In genomic region chr14:105560047-105560669, GRCh38 we compare ENCODE assay signal across 8 cellular contexts. TPM values are rescaled to one million over a fixed set of nuclear protein-coding genes. Genes with fewer than 3 reads are reported as not detected.
DNase-seq lines count a peak whose midpoint lies in the region; ATAC-seq, FAIRE-seq and TF ChIP-seq lines count a peak whose summit lies in the region.
"Not testable (repeated sequence)": the region's sequence is repeated elsewhere in the genome, so short reads cannot be mapped to it uniquely, and the experiment has no call there.
"Had no signal": no experiment of that assay in that cellular context is flagged by ENCODE, and none has a peak within 500 bp of the region (broad histone marks: within the 10 kb centered on the region; RNA-seq: fewer than 3 reads in every experiment).

No MANE protein-coding gene starts in this region.

- not testable (repeated sequence) for TF ChIP-seq RAD21 in HCT116 (IDR thresholded peaks at IDR 0.05; ENCODE audit: low read depth); IMR-90 (IDR thresholded peaks at IDR 0.05; ENCODE audit: low read length)

- H2AK9ac ChIP-seq in IMR-90 (replicated peaks; ENCODE audit: low read depth, low read length, poor library complexity): not testable (repeated sequence)

- in situ Hi-C loops in IMR-90 (cut with MboI; ENCODE audit: low sequenced_read_pairs): not testable (repeated sequence)

- H2BK20ac ChIP-seq in IMR-90 (ENCODE audit: low read depth, low read length): not testable (repeated sequence)

- H3K27me3 Mint-ChIP-seq in activated T-cell treated with anti-CD3 and anti-CD28 coated beads, Interleukin-2, amount 50 U/mL, for 4 hours (ENCODE audit: low read depth): not testable (repeated sequence)

- CTCF ChIA-PET in HCT116 (lab: Charles Lee); IMR-90 (lab: Yijun Ruan, JAX): not testable (repeated sequence)

- H3K4me3 Mint-ChIP-seq in activated T-cell treated with anti-CD3 and anti-CD28 coated beads, Interleukin-2, amount 50 U/mL, for 4 hours: not testable (repeated sequence)

- not testable (repeated sequence) for H3K27me3 ChIP-seq in HCT116 (ENCODE audit: insufficient read depth, low read length); IMR-90 (ENCODE audit: control insufficient read depth, insufficient read depth, low read length)
- H3K27me3 ChIP-seq in left lung: peaks cover 0 to 17% of the 10 kb centered on the region in 2 donors

- not testable (repeated sequence) for TF ChIP-seq POLR2A in HCT116 (IDR thresholded peaks at IDR 0.05; ENCODE audit: borderline replicate concordance, extremely low read depth, insufficient read depth, insufficient read length); IMR-90 (IDR thresholded peaks at IDR 0.05; ENCODE audit: low read depth, low read length)

- TF ChIP-seq CTCF in HCT116 (IDR thresholded peaks at IDR 0.05 in 2 of 3, conservative IDR thresholded peaks at IDR 0.05 in 1 of 3; ENCODE audit: borderline replicate concordance in 1 of 3, insufficient read depth in 1 of 3, low read depth in 2 of 3, low read length in 2 of 3); IMR-90 (conservative IDR thresholded peaks at IDR 0.05; ENCODE audit: low read depth, low read length); left lung (IDR thresholded peaks at IDR 0.05): not testable (repeated sequence)

- not testable (repeated sequence) for H3K9me3 Mint-ChIP-seq in activated T-cell treated with anti-CD3 and anti-CD28 coated beads, Interleukin-2, amount 50 U/mL, for 4 hours

- not testable (repeated sequence) for H3K23ac ChIP-seq in IMR-90 (ENCODE audit: low read depth, low read length)

- intact Hi-C loops in HCT116 (cut with micrococcal nuclease): loop anchor here (10.0 kb wide), 1 partner anchor 125 kb away; no protein-coding TSS in a partner anchor
- intact Hi-C loops in IMR-90 (cut with micrococcal nuclease); left lung (cut with DNase I): not testable (repeated sequence)

- ATAC-seq in GM19438 (IDR thresholded peaks at IDR 0.05; ENCODE audit: low read depth, unreplicated experiment): peak; percentile 54
- peak; percentile 56 for ATAC-seq in HCT116
- ATAC-seq in HG03066 (IDR thresholded peaks at IDR 0.05; ENCODE audit: low read depth, unreplicated experiment): peak; percentile 53
- ATAC-seq in IMR-90 (ENCODE audit: low read depth): peak; percentile 40
- peak; percentile 45 to 55 for ATAC-seq in activated T-cell treated with anti-CD3 and anti-CD28 coated beads, Interleukin-2, amount 50 U/mL, for 4 hours
- ATAC-seq in left lung: peak; percentile 26

- H4K5ac ChIP-seq in IMR-90 (ENCODE audit: low read depth, low read length): not testable (repeated sequence)

- not testable (repeated sequence) for H3K79me1 ChIP-seq in IMR-90 (ENCODE audit: low read depth in 1 of 2, low read length in 2 of 2)

- H3K9ac ChIP-seq in HCT116 (ENCODE audit: low read length); IMR-90 (ENCODE audit: low read depth, low read length): not testable (repeated sequence)

- not testable (repeated sequence) for H4K91ac ChIP-seq in IMR-90 (ENCODE audit: insufficient read depth, low read depth, low read length)

- not testable (repeated sequence) for H3K4me3 ChIP-seq in HCT116 (replicated peaks in 1 of 2; ENCODE audit: low read depth in 1 of 2, low read length in 2 of 2); IMR-90 (ENCODE audit: insufficient read depth, low read depth, low read length); left lung

- not testable (repeated sequence) for H3K4me2 ChIP-seq in HCT116 (ENCODE audit: low read length); IMR-90 (ENCODE audit: low read depth, low read length)

- not testable (repeated sequence) for H3K4me1 Mint-ChIP-seq in activated T-cell treated with anti-CD3 and anti-CD28 coated beads, Interleukin-2, amount 50 U/mL, for 4 hours (ENCODE audit: low read depth)

- not testable (repeated sequence) for H2BK5ac ChIP-seq in IMR-90 (ENCODE audit: low read depth, low read length, poor library complexity, severe bottlenecking)

- H2AK5ac ChIP-seq in IMR-90 (ENCODE audit: low read depth, low read length): not testable (repeated sequence)

- not testable (repeated sequence) for H3K27ac ChIP-seq in HCT116 (ENCODE audit: low read depth, low read length); IMR-90 (ENCODE audit: insufficient read depth, low read length); left lung

- FAIRE-seq in GM18507 (lab: Jason Lieb, UNC): peak; percentile 99

- H3K9me3 ChIP-seq in HCT116 (ENCODE audit: control insufficient read depth in 1 of 2, insufficient read depth in 1 of 2, low read depth in 1 of 2, low read length in 2 of 2); IMR-90 (ENCODE audit: control insufficient read depth, insufficient read depth, low read length); left lung: not testable (repeated sequence)

- DNase-seq in GM18507 (ENCODE audit: extremely low spot score, insufficient read length, low read depth); HCT116 (ENCODE audit: low read depth, low spot score); IMR-90; activated T-cell treated with anti-CD3 and anti-CD28 coated beads, Interleukin-2, amount 50 U/mL, for 4 hours; left lung: not testable (repeated sequence)

- not testable (repeated sequence) for H4K8ac ChIP-seq in IMR-90 (ENCODE audit: low read depth in 2 of 2, low read length in 2 of 2)

- H3K36me3 Mint-ChIP-seq in activated T-cell treated with anti-CD3 and anti-CD28 coated beads, Interleukin-2, amount 50 U/mL, for 4 hours (ENCODE audit: insufficient read depth): not testable (repeated sequence)

- H3K4ac ChIP-seq in IMR-90 (ENCODE audit: low read depth, low read length): not testable (repeated sequence)

- not testable (repeated sequence) for H2BK15ac ChIP-seq in IMR-90 (ENCODE audit: low read depth, low read length)

- H3K18ac ChIP-seq in IMR-90 (ENCODE audit: low read depth, low read length): not testable (repeated sequence)

- H3K79me2 ChIP-seq in HCT116 (ENCODE audit: insufficient read depth, low read length): not testable (repeated sequence)

- H3K9me1 ChIP-seq in IMR-90 (ENCODE audit: insufficient read depth, low read length): not testable (repeated sequence)

- WGBS in IMR-90 (ENCODE audit: extremely low coverage in 2 of 2, insufficient read length in 1 of 2), 2 experiments: no CpG with 5 or more reads among the region's 27 CpGs

- not testable (repeated sequence) for H3K9me2 ChIP-seq in HCT116 (ENCODE audit: insufficient read depth)

- H2BK120ac ChIP-seq in IMR-90 (ENCODE audit: low read depth, low read length): not testable (repeated sequence)

- POLR2A ChIA-PET in HCT116 (lab: Charles Lee); IMR-90 (lab: Charles Lee; ENCODE audit: unreplicated experiment): not testable (repeated sequence)

- H4K20me1 ChIP-seq in HCT116 (ENCODE audit: insufficient read depth); IMR-90 (ENCODE audit: insufficient read depth, low read length): not testable (repeated sequence)

- dilution Hi-C loops in IMR-90 (cut with HindIII; ENCODE audit: low sequenced_read_pairs, unreplicated experiment): not testable (repeated sequence)

- not testable (repeated sequence) for BruUV-seq in HCT116 (replicated peaks; lab: Mats Ljungman, UMichigan); IMR-90 (replicated peaks; lab: Mats Ljungman, UMichigan)

- H3K36me3 ChIP-seq in HCT116 (ENCODE audit: control insufficient read depth in 1 of 2, insufficient read depth in 2 of 2, low read length in 2 of 2); IMR-90 (ENCODE audit: control insufficient read depth, insufficient read depth, low read length); left lung: not testable (repeated sequence)

- RAD21 ChIA-PET in HCT116 (lab: Charles Lee; ENCODE audit: low non-redundant PET in 1 of 2, low total read pairs in 2 of 2, uncharacterized antibody in 2 of 2, unreplicated experiment in 2 of 2): not testable (repeated sequence)

- not testable (repeated sequence) for H3K14ac ChIP-seq in IMR-90 (replicated peaks; ENCODE audit: low read depth, low read length)

- not testable (repeated sequence) for H2AFZ ChIP-seq in HCT116 (ENCODE audit: low read depth, low read length, poor library complexity, severe bottlenecking); IMR-90 (replicated peaks; ENCODE audit: low read length, poor library complexity)

- not testable (repeated sequence) for H3K4me1 ChIP-seq in HCT116 (ENCODE audit: control insufficient read depth in 1 of 2, insufficient read depth in 2 of 2, low read length in 2 of 2); IMR-90 (ENCODE audit: control insufficient read depth, insufficient read depth, low read length); left lung

- not testable (repeated sequence) for H3K56ac ChIP-seq in IMR-90 (ENCODE audit: extremely low read depth, insufficient read depth, low read length)

RNA-seq across cellular contexts. Expression of gene TMEM121, which starts 33.8 kb away (rescaled TPM):
- 5.5 TPM for total RNA-seq in HCT116 (2021; ENCODE audit: unreplicated experiment)
- 3.4 and 4.6 TPM in 2 replicates for polyA plus RNA-seq in HCT116 (2012)
- total RNA-seq in IMR-90 (2012; rRNA removed): 2.7 and 3.9 TPM in 2 replicates
- 6.3 and 8.5 TPM in 2 replicates for polyA plus RNA-seq in IMR-90 (2012; rRNA removed)
- polyA plus RNA-seq in IMR-90 (2012; cell fraction: cytosol; rRNA removed): 5.9 and 17.0 TPM in 2 replicates
- 5.2 and 13.9 TPM in 2 replicates for polyA plus RNA-seq in IMR-90 (2012; cell fraction: nucleus; rRNA removed; ENCODE audit: low replicate concordance)
- total RNA-seq in activated T-cell treated with anti-CD3 and anti-CD28 coated beads, Interleukin-2, amount 50 U/mL, for 4 hours: 10 to 100 TPM; 14.4 to 24.6 (median 19.5) TPM
- total RNA-seq in left lung: 1 to 10 TPM; 2.4 to 3.0 TPM
- total RNA-seq: H1 had no signal
